In the genomic region with DNA sequence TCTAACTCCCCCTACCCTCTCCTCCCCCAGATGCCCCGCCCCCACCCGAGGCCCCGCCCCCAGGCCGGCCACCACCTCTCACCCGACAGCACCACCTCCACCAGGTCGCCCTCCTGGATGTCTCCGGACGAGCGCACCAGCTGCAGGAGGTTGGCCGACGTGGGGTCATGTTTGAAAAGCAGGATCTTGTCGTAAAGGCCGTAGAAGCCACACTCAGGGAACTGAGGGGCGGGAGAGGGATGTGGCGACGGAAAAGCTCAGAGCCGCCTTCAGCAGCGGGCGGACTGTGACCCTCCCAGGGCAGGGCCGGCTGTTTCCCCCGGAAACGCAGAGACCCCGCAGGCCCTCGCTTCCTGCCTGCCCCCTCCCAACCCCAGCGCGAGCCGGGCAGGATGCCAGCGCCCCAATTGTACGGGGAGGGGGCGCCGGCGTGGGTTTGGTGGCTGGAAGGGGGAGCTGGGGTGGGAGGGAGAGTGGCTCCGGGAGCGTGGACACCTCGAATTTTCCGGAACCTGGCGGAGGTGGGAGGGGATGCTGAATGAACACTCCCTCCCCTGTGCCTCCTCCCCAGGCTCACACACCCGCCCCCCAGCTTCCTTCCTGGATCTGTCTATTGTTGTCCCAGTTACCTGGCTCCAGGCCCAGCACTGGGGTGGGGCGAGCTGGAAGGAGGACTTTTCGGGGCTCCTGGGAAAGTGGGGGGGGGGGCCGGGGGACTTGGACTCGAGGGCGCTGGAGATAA, we compare ENCODE assay signal across 8 cellular contexts. TPM values are rescaled to one million over a fixed set of nuclear protein-coding genes. Genes with fewer than 3 reads are reported as not detected.
A peak's percentile ranks its signal among the peaks of the same experiment; 100 is the strongest.
DNase-seq lines count a peak whose midpoint lies in the region; ATAC-seq, FAIRE-seq and TF ChIP-seq lines count a peak whose summit lies in the region.

No MANE protein-coding gene starts in this region.

- peaks cover 71% of the 10 kb centered on the region for H3K36me3 Mint-ChIP-seq in CD4-positive, alpha-beta T cell (ENCODE audit: low read depth)

- peak overlapping the region; percentile 99 for H3K4me3 Mint-ChIP-seq in CD4-positive, alpha-beta T cell

- no peak for TF ChIP-seq CTCF in CD4-positive, alpha-beta T cell (IDR thresholded peaks at IDR 0.05)
- TF ChIP-seq CTCF in RWPE1 (conservative IDR thresholded peaks at IDR 0.05; ENCODE audit: low read depth) (no peak), testis (IDR thresholded peaks at IDR 0.05) (no peak)

- CTCF ChIA-PET in CD4-positive, alpha-beta T cell (lab: Charles Lee) = interaction anchor here (1.0 to 2.8 kb wide), 3 partner anchors 9 to 40 kb away, joined by 3 to 17 read pairs (median 5); no protein-coding TSS in a partner anchor
- CTCF ChIA-PET in RWPE1 (lab: Yijun Ruan, JAX) = interaction anchor here (1.3 kb wide), 1 partner anchor 10 kb away, joined by 11 read pairs; no protein-coding TSS in a partner anchor

- peak overlapping the region; percentile 86 for H3K27ac ChIP-seq in CD4-positive, alpha-beta T cell (ENCODE audit: low read depth, low read length)
- peak overlapping the region; percentile 93 for H3K27ac ChIP-seq in RWPE1
- H3K27ac ChIP-seq in testis = peak overlapping the region; percentile 78 to 89

- H3K27me3 Mint-ChIP-seq in CD4-positive, alpha-beta T cell = no peaks in the 10 kb centered on the region

- H3K4me3 ChIP-seq in testis = peak overlapping the region; percentile 60 to 69

- DNase-seq in CD4-positive, alpha-beta T cell = peak; percentile 53 to 82 (median 72)
- DNase-seq in HT-29 (ENCODE audit: low spot score) (peak; percentile 99), RWPE1 (ENCODE audit: low spot score) (peak; percentile 99), activated gamma-delta T cell treated with Interleukin-2 at 50 U/mL for 16 hours (peak; percentile 76), frontal cortex (ENCODE audit: low spot score in 2 of 2) (peak; percentile 81 to 93), nucleus accumbens (lab: John Stamatoyannopoulos, UW) (peak in 46 of 56 donors; percentile 11 to 91 (median 58)), testis (peak; percentile 92)

- FAIRE-seq in frontal cortex (lab: Jason Lieb, UNC) = no peak

- TF ChIP-seq POLR2A in testis (IDR thresholded peaks at IDR 0.05) = no peak

- peak; percentile 57 for ATAC-seq in CD4-positive, alpha-beta T cell (ENCODE audit: poor library complexity)
- ATAC-seq in HG03095 (IDR thresholded peaks at IDR 0.05; ENCODE audit: unreplicated experiment) = no peak

- H3K27ac Mint-ChIP-seq in CD4-positive, alpha-beta T cell = peak overlapping the region; percentile 99

- no peaks in the 10 kb centered on the region for H3K9me3 Mint-ChIP-seq in CD4-positive, alpha-beta T cell

- POLR2A ChIA-PET in CD4-positive, alpha-beta T cell (lab: Charles Lee) = interaction anchor here (0.7 to 3.5 kb wide), 22 partner anchors 10 to 1923 kb away, joined by 3 to 23 read pairs (median 4); partner anchors contain the start of genes CALM3, DACT3, DBP and DHX34
- POLR2A ChIA-PET in RWPE1 (lab: Yijun Ruan, JAX; ENCODE audit: low non-redundant PET) = interaction anchor here (0.7 kb wide), 1 partner anchor 931 kb away, joined by 4 read pairs; the partner anchor contains the start of gene DMPK

- H3K9me3 ChIP-seq in CD4-positive, alpha-beta T cell (ENCODE audit: control insufficient read depth, low read length) = no peaks in the 10 kb centered on the region
- no peaks in the 10 kb centered on the region for H3K9me3 ChIP-seq in testis

- WGBS in testis, 2 donors = 1% methylated on average over 19 to 38 of the region's 43 CpGs

- peaks cover 20% of the 10 kb centered on the region for H3K4me1 ChIP-seq in testis

- H3K4me1 Mint-ChIP-seq in CD4-positive, alpha-beta T cell (ENCODE audit: low read depth) = peaks cover 33% of the 10 kb centered on the region

- H3K27me3 ChIP-seq in CD4-positive, alpha-beta T cell (ENCODE audit: control insufficient read depth, insufficient read depth, low read length) = no peaks in the 10 kb centered on the region
- H3K27me3 ChIP-seq in testis = no peaks in the 10 kb centered on the region

- intact Hi-C loops in CD4-positive, alpha-beta T cell (cut with DNase I, micrococcal nuclease) = loop anchor here in 1 of 2 experiments (10.0 kb wide), 1 partner anchor 521 kb away; the partner anchor contains the start of gene BBC3
- intact Hi-C loops in testis (cut with DNase I; ENCODE audit: low total_unique reads) = no loop called here

- no peaks in the 10 kb centered on the region for H3K36me3 ChIP-seq in testis (ENCODE audit: low read depth, missing control alignments)

RNA-seq across cellular contexts. Expression of gene PRKD2, which starts 3.0 kb away (rescaled TPM):
- total RNA-seq in CD4-positive, alpha-beta T cell = 100 to 1,000 TPM; 105 to 113 TPM
- 76.0 and 83.3 TPM in 2 replicates for total RNA-seq in HT-29 (2014; rRNA removed; shearing (Covaris generic))
- total RNA-seq in frontal cortex = 5.3 TPM
- total RNA-seq in testis = 10 to 100 TPM; 25.6 to 35.4 TPM
- polyA plus RNA-seq in testis (ENCODE audit: insufficient read depth, low read depth, low replicate concordance) = 22.6 TPM

RNA-seq across cellular contexts. Expression of gene FKRP, which starts 31.9 kb away (rescaled TPM):
- 10 to 100 TPM; 19.0 to 20.2 TPM for total RNA-seq in CD4-positive, alpha-beta T cell
- 30.7 and 30.8 TPM in 2 replicates for total RNA-seq in HT-29 (2014; rRNA removed; shearing (Covaris generic))
- 12.6 TPM for total RNA-seq in frontal cortex
- 10 to 100 TPM; 33.0 to 37.2 TPM for total RNA-seq in testis
- polyA plus RNA-seq in testis (ENCODE audit: insufficient read depth, low read depth, low replicate concordance) = 22.9 TPM

RNA-seq across cellular contexts. Expression of gene STRN4, which starts 32.3 kb away (rescaled TPM):
- total RNA-seq in CD4-positive, alpha-beta T cell = 10 to 100 TPM; 90.0 to 94.0 TPM
- 229 and 268 TPM in 2 replicates for total RNA-seq in HT-29 (2014; rRNA removed; shearing (Covaris generic))
- total RNA-seq in frontal cortex = 86.4 TPM
- total RNA-seq in testis = 100 to 1,000 TPM; 229 to 308 TPM
- polyA plus RNA-seq in testis (ENCODE audit: insufficient read depth, low read depth, low replicate concordance) = 213 TPM

RNA-seq across cellular contexts. Expression of gene DACT3, which starts 53.0 kb away (rescaled TPM):
- total RNA-seq in CD4-positive, alpha-beta T cell = under 1 TPM; 0.11 TPM
- 0.29 and 0.38 TPM in 2 replicates for total RNA-seq in HT-29 (2014; rRNA removed; shearing (Covaris generic))
- total RNA-seq in frontal cortex = 17.5 TPM
- total RNA-seq in testis = 10 to 100 TPM; 17.2 to 30.6 TPM
- polyA plus RNA-seq in testis (ENCODE audit: insufficient read depth, low read depth, low replicate concordance) = 19.8 TPM
